Comparison of ENCODE assay signal across 9 cellular contexts in the genomic region with DNA sequence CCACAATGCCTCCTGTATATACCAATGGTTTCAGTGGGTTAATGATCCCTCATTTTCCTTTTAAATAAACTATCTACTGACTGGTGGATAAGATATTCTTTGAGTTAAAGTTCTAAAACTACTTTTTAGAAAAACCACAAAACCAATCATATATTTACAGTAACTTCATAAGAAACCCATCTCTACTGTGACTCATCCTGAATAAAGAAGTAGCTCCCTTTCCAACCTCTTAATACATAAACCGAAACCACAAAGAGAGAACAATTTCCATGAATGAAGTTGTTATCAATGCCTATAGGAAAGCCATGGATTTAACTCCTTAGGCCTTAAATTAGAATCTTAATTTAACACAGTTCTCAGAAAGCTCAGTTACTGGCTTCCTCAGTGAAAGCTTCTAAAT.
DNase-seq lines count a peak whose midpoint lies in the region; ATAC-seq and TF ChIP-seq lines count a peak whose summit lies in the region.
"Had no signal": no experiment of that assay in that cellular context is flagged by ENCODE, and none has a peak within 500 bp of the region (broad histone marks: within the 10 kb centered on the region; RNA-seq: fewer than 3 reads in every experiment).

No MANE protein-coding gene starts in this region.

- H2AFZ ChIP-seq in GM23248: no peak overlapping the region

- no peaks in the 10 kb centered on the region for H3K27me3 ChIP-seq in GM23248 (replicated peaks; ENCODE audit: insufficient read depth)
- no peaks in the 10 kb centered on the region for H3K27me3 ChIP-seq in right atrium auricular region

- no peaks in the 10 kb centered on the region for H3K27me3 Mint-ChIP-seq in T-helper 17 cell

- ATAC-seq in T-helper 17 cell (no peak), HG03571 (IDR thresholded peaks at IDR 0.05; ENCODE audit: unreplicated experiment) (no peak)

- H3F3A ChIP-seq in GM23248 (ENCODE audit: insufficient read depth): peaks cover 27% of the 10 kb centered on the region

- H3K9me3 ChIP-seq in GM23248 (ENCODE audit: low read depth): no peaks in the 10 kb centered on the region
- H3K9me3 ChIP-seq in T-helper 17 cell (ENCODE audit: control insufficient read depth, low read length, poor library complexity, severe bottlenecking): no peaks in the 10 kb centered on the region
- H3K9me3 ChIP-seq in right atrium auricular region: no peaks in the 10 kb centered on the region

- peaks cover 3% of the 10 kb centered on the region for H3K36me3 Mint-ChIP-seq in T-helper 17 cell (ENCODE audit: low read depth)

- TF ChIP-seq CTCF in fibroblast of the aortic adventitia (IDR thresholded peaks at IDR 0.05; ENCODE audit: insufficient read depth, low read length) (no peak), right atrium auricular region (IDR thresholded peaks at IDR 0.05) (no peak)

- H3K4me1 ChIP-seq in GM23248 (ENCODE audit: insufficient read depth) (peaks cover 39% of the 10 kb centered on the region), right atrium auricular region (peaks cover 0 to 5% of the 10 kb centered on the region in 2 donors)

- in situ Hi-C loops in ACHN (cut with HindIII; ENCODE audit: low pct_ligation_motif_present, low pct_unique_long_range_greater_than_20kb, low sequenced_read_pairs): loop anchor here (25.0 kb wide), 1 partner anchor 241 kb away; no protein-coding TSS in a partner anchor
- in situ Hi-C loops in GM23248 (cut with MboI): loop anchor here (10.0 kb wide), 2 partner anchors 233 to 503 kb away; no protein-coding TSS in a partner anchor

- 4 to 7% methylated on average over 1 of the region's 1 CpG for WGBS in GM23248 (ENCODE audit: low coverage in 1 of 2, low lambda C conversion rate in 2 of 2, missing lambda C conversion rate in 2 of 2), 2 experiments

- H3K27ac Mint-ChIP-seq in T-helper 17 cell: no peak overlapping the region

- peak overlapping the region; percentile 64 for H3K4me2 ChIP-seq in GM23248 (ENCODE audit: unreplicated experiment)

- H3K4me3 Mint-ChIP-seq in T-helper 17 cell: peak overlapping the region; percentile 71

- H3K4me1 Mint-ChIP-seq in T-helper 17 cell: peaks cover 16% of the 10 kb centered on the region

- H3K9ac ChIP-seq in GM23248: peak overlapping the region; percentile 45

- H3K9me2 ChIP-seq in GM23248 (ENCODE audit: insufficient read depth): no peaks in the 10 kb centered on the region

- DNase-seq in ACHN (peak; percentile 69), GM23248 (peak; percentile 78), T-helper 17 cell (no peak), fibroblast of the aortic adventitia (ENCODE audit: low read depth) (peak; percentile 68), right atrium auricular region (ENCODE audit: low spot score) (no peak), globus pallidus (ENCODE audit: low spot score) (no peak)
- DNase-seq in stimulated activated CD4-positive, alpha-beta T cell treated with anti-CD3 and anti-CD28 coated beads, Interleukin-15, amount 100 ng/mL, for 24 hours: no peak
- DNase-seq: NCI-H524 had no signal

- no peaks in the 10 kb centered on the region for H4K20me1 ChIP-seq in GM23248 (ENCODE audit: insufficient read depth)

- H3K4me3 ChIP-seq in GM23248: peak overlapping the region; percentile 32; the same call in 1 of the 2 replicates
- H3K4me3 ChIP-seq in fibroblast of the aortic adventitia (ENCODE audit: low read depth, low read length): no peak overlapping the region
- H3K4me3 ChIP-seq in right atrium auricular region: no peak overlapping the region

- peaks cover 13% of the 10 kb centered on the region; the same call in 1 of the 2 replicates for H3K79me2 ChIP-seq in GM23248 (ENCODE audit: insufficient read depth)

- H3K36me3 ChIP-seq in GM23248 (ENCODE audit: low read depth): no peaks in the 10 kb centered on the region
- H3K36me3 ChIP-seq in right atrium auricular region: no peaks in the 10 kb centered on the region

- peak overlapping the region; percentile 52 for H3K27ac ChIP-seq in GM23248
- H3K27ac ChIP-seq in right atrium auricular region: no peak overlapping the region

Comparison
In these comparisons a context has a peak if more than half of its experiments do, and no peak if none do; other contexts are left out.
1. DNase-seq: peak in ACHN (single experiment), GM23248 (single experiment) and fibroblast of the aortic adventitia (single experiment); none in T-helper 17 cell (0 of 3), right atrium auricular region (single experiment), globus pallidus (single experiment) and stimulated activated CD4-positive, alpha-beta T cell treated with anti-CD3 and anti-CD28 coated beads, Interleukin-15, amount 100 ng/mL, for 24 hours (single experiment).